8 cellular contexts compared by ENCODE assay signal in the genomic region with DNA sequence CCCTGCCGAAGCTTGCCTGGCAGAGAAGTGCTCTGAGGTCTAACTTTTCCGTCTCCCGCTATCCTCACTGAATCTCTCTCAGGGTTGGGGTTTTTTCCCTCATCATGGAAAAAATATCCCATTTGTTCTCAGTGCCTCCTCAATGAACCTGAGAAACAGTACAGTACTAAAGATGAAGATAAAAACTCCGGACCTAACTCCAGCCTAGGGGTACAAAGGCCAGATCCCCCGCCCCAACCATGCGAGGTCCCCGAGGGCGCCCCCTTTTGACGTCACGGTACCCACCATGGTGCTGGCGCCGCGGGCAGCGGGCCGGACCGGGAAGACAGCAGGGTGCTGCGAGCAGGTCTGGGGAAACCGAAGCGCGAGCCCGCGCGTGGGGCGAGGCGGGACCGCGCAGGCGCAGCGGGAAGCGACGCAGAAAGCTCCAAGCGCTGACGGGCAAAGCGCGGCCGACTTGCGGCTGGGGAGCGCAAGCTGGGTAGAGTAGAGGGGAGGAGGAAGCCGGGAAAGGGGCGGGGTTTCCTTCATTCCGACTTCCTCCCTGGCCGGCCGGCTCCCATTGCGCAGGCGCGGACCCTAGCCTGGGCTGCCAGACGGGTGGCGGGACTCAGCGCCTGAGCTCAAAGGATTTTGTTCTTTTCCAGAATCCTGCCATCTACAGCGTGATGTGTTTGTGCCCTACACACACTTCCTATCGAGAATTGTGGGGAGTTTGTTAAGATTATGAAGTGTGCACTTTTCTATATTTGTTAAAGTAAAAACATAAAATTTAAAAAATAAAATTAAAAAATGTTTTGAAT. TPM values are rescaled to one million over a fixed set of nuclear protein-coding genes. Genes with fewer than 3 reads are reported as not detected.
DNase-seq lines count a peak whose midpoint lies in the region; ATAC-seq, FAIRE-seq and TF ChIP-seq lines count a peak whose summit lies in the region.

A gene (minus strand): TSS at position 497 of the 803 bp plus-strand sequence. CDS start 209 bp downstream, at position 288.

- WGBS in heart right ventricle, 2 donors = 0% methylated on average over 51 of the region's 51 CpGs

- H3K9me3 Mint-ChIP-seq in progenitor cell of endocrine pancreas (ENCODE audit: low read depth) = no peaks in the 10 kb centered on the region

- peak within 1 kb of the TSS; percentile 88 for H3K27ac Mint-ChIP-seq in progenitor cell of endocrine pancreas

- H3K4me3 Mint-ChIP-seq in progenitor cell of endocrine pancreas (ENCODE audit: low read depth) = peak within 1 kb of the TSS; percentile 89

- peak; percentile 91 for TF ChIP-seq POLR2A in GM12891 (IDR thresholded peaks at IDR 0.05; ENCODE audit: low read depth, low read length)

- ATAC-seq in HG02840 (IDR thresholded peaks at IDR 0.05; ENCODE audit: low FRiP score, unreplicated experiment) = peak; percentile 87
- peak; percentile 98 to 99 (median 99) for ATAC-seq in heart right ventricle

- peak within 1 kb of the TSS; percentile 65 to 96 (median 92) for H3K27ac ChIP-seq in heart right ventricle

- FAIRE-seq in GM12891 (lab: Jason Lieb, UNC) = peak; percentile 96

- DNase-seq in GM12891 (ENCODE audit: insufficient read length, low spot score) (peak; percentile 100), NCI-H1436 treated with DMSO at 0.1 percent for 48 hours (lab: John Stamatoyannopoulos, UW) (peak; percentile 72), amniotic epithelial cell (ENCODE audit: low read depth) (peak; percentile 95), heart right ventricle (peak; percentile 98), progenitor cell of endocrine pancreas (ENCODE audit: low spot score, unreplicated experiment) (peak; percentile 97), ureter (ENCODE audit: low spot score) (peak; percentile 97)

- H3K27me3 ChIP-seq in heart right ventricle = no peaks in the 10 kb centered on the region

- peak within 1 kb of the TSS; percentile 52 to 81 (median 65) for H3K4me3 ChIP-seq in heart right ventricle

- no peaks in the 10 kb centered on the region for H3K27me3 Mint-ChIP-seq in progenitor cell of endocrine pancreas

- no peaks in the 10 kb centered on the region for H3K36me3 Mint-ChIP-seq in progenitor cell of endocrine pancreas (ENCODE audit: insufficient read depth)

- H3K36me3 ChIP-seq in heart right ventricle = peaks cover 0 to 29% (median 10%) of the 10 kb centered on the region in 9 donors

- TF ChIP-seq CTCF in heart right ventricle (IDR thresholded peaks at IDR 0.05) (peak in 7 of 9 donors; percentile 20 to 55 (median 32)), progenitor cell of endocrine pancreas (IDR thresholded peaks at IDR 0.05; ENCODE audit: unreplicated experiment) (peak; percentile 46)

- intact Hi-C loops in T-helper 1 cell treated with Interleukin-12 subunit alpha and Interleukin-12 subunit beta and Interleukin-4 antibody, amounts not matched to agents 30 ng/mL and 1 ng/mL, for 36 hours (cut with micrococcal nuclease) = loop anchor here (1.0 to 5.0 kb wide), 6 partner anchors 9 to 372 kb away; a partner anchor contains a TSS
- intact Hi-C loops in heart right ventricle (cut with DNase I) = no loop called here

- peaks cover 0 to 24% (median 17%) of the 10 kb centered on the region in 9 donors for H3K4me1 ChIP-seq in heart right ventricle

- peaks cover 8% of the 10 kb centered on the region for H3K4me1 Mint-ChIP-seq in progenitor cell of endocrine pancreas (ENCODE audit: low read depth)

- no peaks in the 10 kb centered on the region for H3K9me3 ChIP-seq in heart right ventricle

TF ChIP-seq in GM12891, 5 proteins besides CTCF, POLR2A, EP300 and RAD21:
- TF ChIP-seq POLR2AphosphoS5 (IDR thresholded peaks at IDR 0.05; ENCODE audit: low read depth, low read length) (peak; percentile 92), TAF1 (IDR thresholded peaks at IDR 0.05; ENCODE audit: low read depth, low read length) (peak; percentile 67), PAX5 (IDR thresholded peaks at IDR 0.05; ENCODE audit: insufficient read depth, low read length, severe bottlenecking) (peak; percentile 7), SPI1 (IDR thresholded peaks at IDR 0.05; ENCODE audit: low read depth, low read length) (peak; percentile 93), POU2F2 (IDR thresholded peaks at IDR 0.05; ENCODE audit: low read depth, low read length) (peak; percentile 57; the same call in 1 of the 2 replicates)

RNA-seq across cellular contexts. Expression of the gene that starts here (rescaled TPM):
- polyA plus RNA-seq in GM12891 (2012; ENCODE audit: low read depth, missing spikeins) = 106 TPM
- 85.4 and 89.3 TPM in 2 replicates for total RNA-seq in T-helper 1 cell treated with Interleukin-12 subunit alpha and Interleukin-12 subunit beta and Interleukin-4 antibody, amounts not matched to agents 30 ng/mL and 1 ng/mL, for 36 hours
- 10 to 100 TPM; 18.9 to 27.6 (median 23.0) TPM for total RNA-seq in heart right ventricle
- polyA plus RNA-seq in heart right ventricle = 10 to 100 TPM; 17.5 to 52.0 TPM
- total RNA-seq in progenitor cell of endocrine pancreas = 80.4 and 82.9 TPM in 2 replicates
- total RNA-seq in ureter = 35.6 TPM

Comparison
In these comparisons a context has a peak if more than half of its experiments do, and no peak if none do; other contexts are left out.
1. Peak in every context shown above with its lines: DNase-seq, ATAC-seq, H3K4me3 ChIP-seq and H3K27ac ChIP-seq.